10 cellular contexts compared by ENCODE assay signal in genomic region chr1:151838491-151839412, GRCh38. TPM values are rescaled to one million over a fixed set of nuclear protein-coding genes. Genes with fewer than 3 reads are reported as not detected.
DNase-seq lines count a peak whose midpoint lies in the region; ATAC-seq and TF ChIP-seq lines count a peak whose summit lies in the region.
"Had no signal": no experiment of that assay in that cellular context is flagged by ENCODE, and none has a peak within 500 bp of the region (broad histone marks: within the 10 kb centered on the region; RNA-seq: fewer than 3 reads in every experiment).

No MANE protein-coding gene starts in this region.

- H3K27me3 ChIP-seq in suprapubic skin: peaks cover 12% of the 10 kb centered on the region

- POLR2A ChIA-PET in activated CD4-positive, alpha-beta T cell treated with anti-CD3 and anti-CD28 coated beads for 36 hours (lab: Charles Lee): no interaction called here
- POLR2A ChIA-PET in activated naive CD8-positive, alpha-beta T cell treated with anti-CD3 and anti-CD28 coated beads, Interleukin-2, amount 10 ng/mL, durations not matched to agents 7 days and 5 days (lab: Charles Lee): interaction anchor here (0.6 kb wide), 1 partner anchor 166 kb away, joined by 3 read pairs; no protein-coding TSS in a partner anchor

- peaks cover 47% of the 10 kb centered on the region for H3K4me1 Mint-ChIP-seq in activated CD4-positive, alpha-beta T cell treated with anti-CD3 and anti-CD28 coated beads for 36 hours
- H3K4me1 Mint-ChIP-seq in activated naive CD8-positive, alpha-beta T cell treated with anti-CD3 and anti-CD28 coated beads, Interleukin-2, amount 10 ng/mL, durations not matched to agents 7 days and 5 days: peaks cover 33% of the 10 kb centered on the region

- intact Hi-C loops in activated CD4-positive, alpha-beta T cell treated with anti-CD3 and anti-CD28 coated beads for 36 hours (cut with DNase I, micrococcal nuclease): loop anchor here (1.0 to 5.0 kb wide), 9 partner anchors 48 to 511 kb away; partner anchors contain the start of genes THEM4 (in 2 of the 2), MRPL9 (in 1 of the 2), PI4KB (in 1 of the 2) and POGZ (in 1 of the 2)

- no peaks in the 10 kb centered on the region for H3K9me3 Mint-ChIP-seq in activated CD4-positive, alpha-beta T cell treated with anti-CD3 and anti-CD28 coated beads for 36 hours (ENCODE audit: low read depth)
- no peaks in the 10 kb centered on the region for H3K9me3 Mint-ChIP-seq in activated naive CD8-positive, alpha-beta T cell treated with anti-CD3 and anti-CD28 coated beads, Interleukin-2, amount 10 ng/mL, durations not matched to agents 7 days and 5 days

- peak; percentile 56 for DNase-seq in activated CD4-positive, alpha-beta T cell treated with anti-CD3 and anti-CD28 coated beads for 36 hours
- DNase-seq in activated CD4-positive, alpha-beta T cell treated with anti-CD3 and anti-CD28 coated beads for 1 hour: no peak
- DNase-seq in activated naive CD8-positive, alpha-beta T cell treated with anti-CD3 and anti-CD28 coated beads, Interleukin-2, amount 10 ng/mL, durations not matched to agents 7 days and 5 days: peak; percentile 53
- peak; percentile 17 for DNase-seq in kidney tubule cell (ENCODE audit: low spot score)
- DNase-seq in suprapubic skin (ENCODE audit: low spot score in 2 of 2): no peak
- DNase-seq in DMS 273 (lab: John Stamatoyannopoulos, UW; ENCODE audit: unreplicated experiment): no peak
- DNase-seq in H4 (ENCODE audit: low spot score): no peak
- DNase-seq in SK-N-DZ (ENCODE audit: low spot score): no peak

- H3K4me3 ChIP-seq in suprapubic skin: peak overlapping the region; percentile 48
- H3K4me3 ChIP-seq: A549 had no signal

- ATAC-seq in activated CD4-positive, alpha-beta T cell treated with anti-CD3 and anti-CD28 coated beads for 36 hours: no peak
- peak; percentile 7 for ATAC-seq in activated naive CD8-positive, alpha-beta T cell treated with anti-CD3 and anti-CD28 coated beads, Interleukin-2, amount 10 ng/mL, durations not matched to agents 7 days and 5 days (ENCODE audit: low read depth)
- ATAC-seq: A549 had no signal

- no peaks in the 10 kb centered on the region for H3K27me3 Mint-ChIP-seq in activated CD4-positive, alpha-beta T cell treated with anti-CD3 and anti-CD28 coated beads for 36 hours
- H3K27me3 Mint-ChIP-seq in activated naive CD8-positive, alpha-beta T cell treated with anti-CD3 and anti-CD28 coated beads, Interleukin-2, amount 10 ng/mL, durations not matched to agents 7 days and 5 days: peaks cover 9% of the 10 kb centered on the region

- peak overlapping the region; percentile 91 for H3K27ac ChIP-seq in suprapubic skin
- H3K27ac ChIP-seq: A549 had no signal

- WGBS in suprapubic skin: 22% methylated on average over 36 of the region's 93 CpGs

- H3K4me3 Mint-ChIP-seq in activated CD4-positive, alpha-beta T cell treated with anti-CD3 and anti-CD28 coated beads for 36 hours: peak overlapping the region; percentile 72
- peak overlapping the region; percentile 76 for H3K4me3 Mint-ChIP-seq in activated naive CD8-positive, alpha-beta T cell treated with anti-CD3 and anti-CD28 coated beads, Interleukin-2, amount 10 ng/mL, durations not matched to agents 7 days and 5 days

- no peak for TF ChIP-seq POLR2A in suprapubic skin (IDR thresholded peaks at IDR 0.05)

- peaks cover 9% of the 10 kb centered on the region for H3K36me3 Mint-ChIP-seq in activated CD4-positive, alpha-beta T cell treated with anti-CD3 and anti-CD28 coated beads for 36 hours (ENCODE audit: low read depth)
- H3K36me3 Mint-ChIP-seq in activated naive CD8-positive, alpha-beta T cell treated with anti-CD3 and anti-CD28 coated beads, Interleukin-2, amount 10 ng/mL, durations not matched to agents 7 days and 5 days: no peaks in the 10 kb centered on the region

- H3K36me3 ChIP-seq in suprapubic skin: no peaks in the 10 kb centered on the region

- no peak for TF ChIP-seq CTCF in suprapubic skin (IDR thresholded peaks at IDR 0.05)

- CTCF ChIA-PET in activated CD4-positive, alpha-beta T cell treated with anti-CD3 and anti-CD28 coated beads for 36 hours (lab: Charles Lee): interaction anchor here (1.0 to 4.7 kb wide), 5 partner anchors 7 to 224 kb away, joined by 3 to 19 read pairs (median 7); no protein-coding TSS in a partner anchor

- no peak for TF ChIP-seq EP300 in suprapubic skin (IDR thresholded peaks at IDR 0.05)

- H3K4me1 ChIP-seq in suprapubic skin: peaks cover 53% of the 10 kb centered on the region

- H3K27ac Mint-ChIP-seq in activated CD4-positive, alpha-beta T cell treated with anti-CD3 and anti-CD28 coated beads for 36 hours: peak overlapping the region; percentile 86
- no peak overlapping the region for H3K27ac Mint-ChIP-seq in activated naive CD8-positive, alpha-beta T cell treated with anti-CD3 and anti-CD28 coated beads, Interleukin-2, amount 10 ng/mL, durations not matched to agents 7 days and 5 days

- H3K9me3 ChIP-seq in suprapubic skin: no peaks in the 10 kb centered on the region
- H3K9me3 ChIP-seq: A549 had no signal

RNA-seq across cellular contexts. Expression of gene C2CD4D, which starts 0.9 kb away (rescaled TPM):
- total RNA-seq in activated CD4-positive, alpha-beta T cell treated with anti-CD3 and anti-CD28 coated beads for 36 hours: 1 to 10 TPM; 2.1 to 2.4 TPM
- under 1 TPM in 1 of 2 experiments, not detected in 1; 0.17 TPM for total RNA-seq in activated naive CD8-positive, alpha-beta T cell treated with anti-CD3 and anti-CD28 coated beads, Interleukin-2, amount 10 ng/mL, durations not matched to agents 7 days and 5 days
- 1 to 10 TPM in 3 of 4 donors, under 1 TPM in 1; 0.68 to 7.3 (median 2.1) TPM for total RNA-seq in suprapubic skin
- total RNA-seq in H4 (2014; rRNA removed; shearing (Covaris generic)): not detected in 2 replicates
- not detected in 2 replicates for polyA plus RNA-seq in SK-N-DZ (2014; cell fraction: cytosol; rRNA removed)
- polyA plus RNA-seq in SK-N-DZ (2014; cell fraction: nucleus; rRNA removed): not detected in 2 replicates
- polyA plus RNA-seq: A549 had no signal

RNA-seq across cellular contexts. Expression of gene RORC, which starts 7.2 kb away (rescaled TPM):
- total RNA-seq in activated CD4-positive, alpha-beta T cell treated with anti-CD3 and anti-CD28 coated beads for 36 hours: 1 to 10 TPM; 3.8 to 3.9 TPM
- total RNA-seq in activated naive CD8-positive, alpha-beta T cell treated with anti-CD3 and anti-CD28 coated beads, Interleukin-2, amount 10 ng/mL, durations not matched to agents 7 days and 5 days: 1 to 10 TPM; 1.2 to 1.4 TPM
- total RNA-seq in suprapubic skin: 10 to 100 TPM; 29.0 to 73.8 (median 43.0) TPM
- 0.60 and 1.2 TPM in 2 replicates for total RNA-seq in H4 (2014; rRNA removed; shearing (Covaris generic))
- 0.44 and 0.96 TPM in 2 replicates for polyA plus RNA-seq in SK-N-DZ (2014; cell fraction: cytosol; rRNA removed)
- polyA plus RNA-seq in SK-N-DZ (2014; cell fraction: nucleus; rRNA removed): 0.79 and 2.0 TPM in 2 replicates

RNA-seq across cellular contexts. Expression of gene THEM5, which starts 14.8 kb away (rescaled TPM):
- not detected for total RNA-seq in activated CD4-positive, alpha-beta T cell treated with anti-CD3 and anti-CD28 coated beads for 36 hours
- not detected for total RNA-seq in activated naive CD8-positive, alpha-beta T cell treated with anti-CD3 and anti-CD28 coated beads, Interleukin-2, amount 10 ng/mL, durations not matched to agents 7 days and 5 days
- total RNA-seq in suprapubic skin: 10 to 100 TPM; 29.1 to 89.7 (median 64.3) TPM
- not detected in 2 replicates for total RNA-seq in H4 (2014; rRNA removed; shearing (Covaris generic))
- polyA plus RNA-seq in SK-N-DZ (2014; cell fraction: cytosol; rRNA removed): not detected in 2 replicates
- not detected in 2 replicates for polyA plus RNA-seq in SK-N-DZ (2014; cell fraction: nucleus; rRNA removed)
- total RNA-seq: T-helper 2 cell treated with Interferon-gamma antibody and Interleukin-4, amounts not matched to agents 100 ng/mL and 5 ng/mL, for 36 hours had no signal
- polyA plus RNA-seq: A549 had no signal

RNA-seq across cellular contexts. Expression of gene LINGO4, which starts 33.5 kb away (rescaled TPM):
- under 1 TPM; 0.09 to 0.18 TPM for total RNA-seq in activated CD4-positive, alpha-beta T cell treated with anti-CD3 and anti-CD28 coated beads for 36 hours
- under 1 TPM in 1 of 2 experiments, not detected in 1; 0.14 TPM for total RNA-seq in activated naive CD8-positive, alpha-beta T cell treated with anti-CD3 and anti-CD28 coated beads, Interleukin-2, amount 10 ng/mL, durations not matched to agents 7 days and 5 days
- total RNA-seq in suprapubic skin: 1 to 10 TPM in 1 of 4 donors, under 1 TPM in 3; 0.38 to 2.7 (median 0.81) TPM
- not detected in 2 replicates for total RNA-seq in H4 (2014; rRNA removed; shearing (Covaris generic))
- 0.07 and 0.21 TPM in 2 replicates for polyA plus RNA-seq in SK-N-DZ (2014; cell fraction: cytosol; rRNA removed)
- polyA plus RNA-seq in SK-N-DZ (2014; cell fraction: nucleus; rRNA removed): not detected in 2 replicates
- total RNA-seq: T-helper 2 cell treated with Interferon-gamma antibody and Interleukin-4, amounts not matched to agents 100 ng/mL and 5 ng/mL, for 36 hours had no signal
- polyA plus RNA-seq: A549 had no signal

RNA-seq across cellular contexts. Expression of gene TDRKH, which starts 48.5 kb away (rescaled TPM):
- 10 to 100 TPM; 18.4 to 19.9 TPM for total RNA-seq in activated CD4-positive, alpha-beta T cell treated with anti-CD3 and anti-CD28 coated beads for 36 hours
- 10 to 100 TPM; 15.9 to 16.1 TPM for total RNA-seq in activated naive CD8-positive, alpha-beta T cell treated with anti-CD3 and anti-CD28 coated beads, Interleukin-2, amount 10 ng/mL, durations not matched to agents 7 days and 5 days
- total RNA-seq in suprapubic skin: 1 to 10 TPM; 1.2 to 4.1 (median 3.1) TPM
- 2.1 and 2.4 TPM in 2 replicates for total RNA-seq in H4 (2014; rRNA removed; shearing (Covaris generic))
- 39.2 and 41.1 TPM in 2 replicates for polyA plus RNA-seq in SK-N-DZ (2014; cell fraction: cytosol; rRNA removed)
- 23.7 and 28.3 TPM in 2 replicates for polyA plus RNA-seq in SK-N-DZ (2014; cell fraction: nucleus; rRNA removed)

Comparison
In these comparisons a context has a peak if more than half of its experiments do, and no peak if none do; other contexts are left out.
1. DNase-seq: peak in activated CD4-positive, alpha-beta T cell treated with anti-CD3 and anti-CD28 coated beads for 36 hours (single experiment), activated naive CD8-positive, alpha-beta T cell treated with anti-CD3 and anti-CD28 coated beads, Interleukin-2, amount 10 ng/mL, durations not matched to agents 7 days and 5 days (single experiment) and kidney tubule cell (single experiment); none in activated CD4-positive, alpha-beta T cell treated with anti-CD3 and anti-CD28 coated beads for 1 hour (single experiment), suprapubic skin (0 of 2), DMS 273 (single experiment), H4 (single experiment) and SK-N-DZ (single experiment).
2. RNA of gene RORC, which starts 7.2 kb away (total RNA-seq): 29.0 to 73.8 TPM in suprapubic skin; 3.8 to 3.9 TPM in activated CD4-positive, alpha-beta T cell treated with anti-CD3 and anti-CD28 coated beads for 36 hours, 1.2 to 1.4 TPM in activated naive CD8-positive, alpha-beta T cell treated with anti-CD3 and anti-CD28 coated beads, Interleukin-2, amount 10 ng/mL, durations not matched to agents 7 days and 5 days and 0.60 to 1.2 TPM in H4; every median in the first group is over 4 times any median in the second.
3. RNA of gene THEM5, which starts 14.8 kb away (total RNA-seq): 29.1 to 89.7 TPM in suprapubic skin; not detected in activated CD4-positive, alpha-beta T cell treated with anti-CD3 and anti-CD28 coated beads for 36 hours, not detected in activated naive CD8-positive, alpha-beta T cell treated with anti-CD3 and anti-CD28 coated beads, Interleukin-2, amount 10 ng/mL, durations not matched to agents 7 days and 5 days and not detected in H4; every median in the first group is over 10 times any median in the second.